ENCODE assay signal across 8 cellular contexts in genomic region chr13:60397693-60398437, GRCh38. TPM values are rescaled to one million over a fixed set of nuclear protein-coding genes. Genes with fewer than 3 reads are reported as not detected.
DNase-seq lines count a peak whose midpoint lies in the region; ATAC-seq lines count a peak whose summit lies in the region.

No MANE protein-coding gene starts in this region.

- peak; percentile 30 for ATAC-seq in HG02678 (IDR thresholded peaks at IDR 0.05; ENCODE audit: unreplicated experiment)

- peak; percentile 16 for DNase-seq in activated T-cell treated with anti-CD3 and anti-CD28 coated beads for 1 hour (ENCODE audit: low read depth)
- DNase-seq in activated T-cell treated with anti-CD3 and anti-CD28 coated beads, Interleukin-2, amount 50 U/mL, for 1 hour: no peak
- DNase-seq in NCI-H1105 treated with DMSO at 0.1 percent for 48 hours (lab: John Stamatoyannopoulos, UW): peak; percentile 79
- peak; percentile 28 to 30 for DNase-seq in activated CD4-positive, alpha-beta T cell treated with anti-CD3 and anti-CD28 coated beads for 4 hours
- DNase-seq in effector CD8-positive, alpha-beta T cell (lab: John Stamatoyannopoulos, UW): peak; percentile 40
- DNase-seq in lung microvascular endothelial cell (ENCODE audit: low read depth in 2 of 2): peak; percentile 74 to 76
- peak; percentile 27 for DNase-seq in stimulated activated CD8-positive, alpha-beta memory T cell treated with anti-CD3 and anti-CD28 coated beads, Interleukin-4, amount 100 ng/mL, for 24 hours (ENCODE audit: low read depth)

RNA-seq across cellular contexts. Expression of gene TDRD3, which starts 0.8 kb away (rescaled TPM):
- 7.6 and 12.3 TPM in 2 replicates for total RNA-seq in lung microvascular endothelial cell
